In the genomic region with DNA sequence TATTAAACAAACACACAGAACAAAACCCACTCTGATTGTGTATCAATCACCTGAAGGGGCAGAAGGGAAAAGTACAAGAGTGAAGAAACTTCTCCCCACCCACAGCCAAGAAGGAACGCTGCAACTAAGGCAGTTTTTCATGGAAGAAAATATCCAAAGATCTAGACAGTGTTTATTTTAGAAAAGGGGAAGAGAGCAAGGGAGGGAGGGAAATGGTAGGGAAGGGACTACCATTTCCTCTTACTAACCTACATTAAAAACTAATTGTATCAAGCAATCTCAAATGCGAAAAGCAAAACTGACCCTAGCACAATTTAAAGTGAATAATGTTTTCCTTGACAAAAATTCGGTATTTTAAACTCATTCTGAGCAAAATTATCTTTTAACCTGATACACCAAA, we compare ENCODE assay signal across 1 cellular context.
TF ChIP-seq lines count a peak whose summit lies in the region.

No MANE protein-coding gene starts in this region.

TF ChIP-seq in SK-N-SH, 30 proteins besides CTCF, POLR2A, EP300 and RAD21:
- TF ChIP-seq, protein P1, sequence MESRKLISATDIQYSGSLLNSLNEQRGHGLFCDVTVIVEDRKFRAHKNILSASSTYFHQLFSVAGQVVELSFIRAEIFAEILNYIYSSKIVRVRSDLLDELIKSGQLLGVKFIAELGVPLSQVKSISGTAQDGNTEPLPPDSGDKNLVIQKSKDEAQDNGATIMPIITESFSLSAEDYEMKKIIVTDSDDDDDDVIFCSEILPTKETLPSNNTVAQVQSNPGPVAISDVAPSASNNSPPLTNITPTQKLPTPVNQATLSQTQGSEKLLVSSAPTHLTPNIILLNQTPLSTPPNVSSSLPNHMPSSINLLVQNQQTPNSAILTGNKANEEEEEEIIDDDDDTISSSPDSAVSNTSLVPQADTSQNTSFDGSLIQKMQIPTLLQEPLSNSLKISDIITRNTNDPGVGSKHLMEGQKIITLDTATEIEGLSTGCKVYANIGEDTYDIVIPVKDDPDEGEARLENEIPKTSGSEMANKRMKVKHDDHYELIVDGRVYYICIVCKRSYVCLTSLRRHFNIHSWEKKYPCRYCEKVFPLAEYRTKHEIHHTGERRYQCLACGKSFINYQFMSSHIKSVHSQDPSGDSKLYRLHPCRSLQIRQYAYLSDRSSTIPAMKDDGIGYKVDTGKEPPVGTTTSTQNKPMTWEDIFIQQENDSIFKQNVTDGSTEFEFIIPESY (IDR thresholded peaks at IDR 0.05; ENCODE audit: borderline replicate concordance, low read depth): no peak
- TF ChIP-seq CHD2 (IDR thresholded peaks at IDR 0.05; ENCODE audit: low read length, partially characterized antibody): no peak
- no peak for TF ChIP-seq TCF12 (IDR thresholded peaks at IDR 0.05)
- no peak for TF ChIP-seq RFX5 (IDR thresholded peaks at IDR 0.05; ENCODE audit: low read length)
- TF ChIP-seq EZH2phosphoT487 (IDR thresholded peaks at IDR 0.05; ENCODE audit: borderline replicate concordance, low read depth): no peak
- no peak for TF ChIP-seq TEAD4 (IDR thresholded peaks at IDR 0.05; ENCODE audit: borderline replicate concordance, insufficient read depth)
- no peak for TF ChIP-seq SIN3A (IDR thresholded peaks at IDR 0.05; ENCODE audit: borderline replicate concordance, low read depth, low read length)
- TF ChIP-seq, protein P2, sequence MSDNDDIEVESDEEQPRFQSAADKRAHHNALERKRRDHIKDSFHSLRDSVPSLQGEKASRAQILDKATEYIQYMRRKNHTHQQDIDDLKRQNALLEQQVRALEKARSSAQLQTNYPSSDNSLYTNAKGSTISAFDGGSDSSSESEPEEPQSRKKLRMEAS (IDR thresholded peaks at IDR 0.05; ENCODE audit: low read depth): no peak
- TF ChIP-seq, protein P3, sequence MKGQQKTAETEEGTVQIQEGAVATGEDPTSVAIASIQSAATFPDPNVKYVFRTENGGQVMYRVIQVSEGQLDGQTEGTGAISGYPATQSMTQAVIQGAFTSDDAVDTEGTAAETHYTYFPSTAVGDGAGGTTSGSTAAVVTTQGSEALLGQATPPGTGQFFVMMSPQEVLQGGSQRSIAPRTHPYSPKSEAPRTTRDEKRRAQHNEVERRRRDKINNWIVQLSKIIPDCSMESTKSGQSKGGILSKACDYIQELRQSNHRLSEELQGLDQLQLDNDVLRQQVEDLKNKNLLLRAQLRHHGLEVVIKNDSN (IDR thresholded peaks at IDR 0.05; ENCODE audit: borderline replicate concordance, low read depth): no peak
- no peak for TF ChIP-seq MXI1 (IDR thresholded peaks at IDR 0.05; ENCODE audit: low read depth, low read length)
- no peak for TF ChIP-seq ELF1 (IDR thresholded peaks at IDR 0.05)
- no peak for TF ChIP-seq MEF2A (IDR thresholded peaks at IDR 0.05; ENCODE audit: borderline replicate concordance, low read depth)
- no peak for TF ChIP-seq NRF1 (IDR thresholded peaks at IDR 0.05; ENCODE audit: low read depth, low read length)
- TF ChIP-seq JUND (IDR thresholded peaks at IDR 0.05): no peak
